8 cellular contexts compared by ENCODE assay signal in the genomic region with DNA sequence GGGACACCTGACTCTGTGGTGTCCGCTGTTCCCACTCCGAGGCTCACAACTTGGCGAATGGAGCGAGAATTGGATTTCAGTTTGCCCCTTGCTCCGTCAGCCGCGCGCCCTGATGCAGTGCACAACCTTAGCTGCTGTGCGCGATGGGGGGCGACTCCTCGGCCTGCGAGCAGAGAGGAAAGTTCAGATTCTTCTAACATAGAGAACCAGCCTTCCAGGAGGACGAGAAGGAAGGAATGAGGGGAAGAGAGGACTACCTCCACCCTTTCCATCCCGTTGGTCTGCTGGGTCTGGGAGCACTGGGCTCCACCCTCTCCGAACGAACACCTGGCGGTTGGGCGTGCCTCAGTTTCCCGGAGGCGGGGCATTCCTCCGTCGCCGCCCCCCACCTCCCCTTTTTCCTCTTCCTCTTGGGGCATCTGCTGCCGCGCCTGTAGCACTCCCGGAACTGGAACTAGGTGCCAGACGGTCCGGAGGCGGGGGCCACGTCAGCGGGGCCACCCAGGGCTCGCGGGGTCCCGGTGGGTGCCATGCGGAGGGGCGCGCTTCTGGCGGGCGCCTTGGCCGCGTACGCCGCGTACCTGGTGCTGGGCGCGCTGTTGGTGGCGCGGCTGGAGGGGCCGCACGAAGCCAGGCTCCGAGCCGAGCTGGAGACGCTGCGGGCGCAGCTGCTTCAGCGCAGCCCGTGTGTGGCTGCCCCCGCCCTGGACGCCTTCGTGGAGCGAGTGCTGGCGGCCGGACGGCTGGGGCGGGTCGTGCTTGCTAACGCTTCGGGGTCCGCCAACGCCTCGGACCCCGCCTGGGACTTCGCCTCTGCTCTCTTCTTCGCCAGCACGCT. TPM values are rescaled to one million over a fixed set of nuclear protein-coding genes. Genes with fewer than 3 reads are reported as not detected.
DNase-seq lines count a peak whose midpoint lies in the region; ATAC-seq and TF ChIP-seq lines count a peak whose summit lies in the region.

A gene (plus strand): TSS at position 425 of the 838 bp plus-strand sequence. CDS start 106 bp downstream, at position 531.

- no peaks in the 10 kb centered on the region for H3K9me2 ChIP-seq in neural cell (ENCODE audit: insufficient read depth, low read length)

- H3K4me3 ChIP-seq in fibroblast of the aortic adventitia (ENCODE audit: low read depth, low read length): peak within 1 kb of the TSS; percentile 75
- peak within 1 kb of the TSS; percentile 65 for H3K4me3 ChIP-seq in neural cell (ENCODE audit: low read length)
- H3K4me3 ChIP-seq in thoracic aorta: peak within 1 kb of the TSS; percentile 95

- H3K79me2 ChIP-seq in neural cell (replicated peaks; ENCODE audit: insufficient read depth, low read length): no peaks in the 10 kb centered on the region

- H3K4me2 ChIP-seq in neural cell (ENCODE audit: low read length): no peak within 1 kb of the TSS

- H4K20me1 ChIP-seq in neural cell (ENCODE audit: insufficient read depth): no peaks in the 10 kb centered on the region

- H3K9me3 ChIP-seq in neural cell (ENCODE audit: low read length) (no peaks in the 10 kb centered on the region), thoracic aorta (no peaks in the 10 kb centered on the region)

- H3K4me1 ChIP-seq in thoracic aorta (ENCODE audit: control insufficient read depth in 1 of 2, low read depth in 2 of 2): peaks cover 29 to 56% of the 10 kb centered on the region in 2 donors

- no peak for TF ChIP-seq CTCF in fibroblast of the aortic adventitia (IDR thresholded peaks at IDR 0.05; ENCODE audit: insufficient read depth, low read length)
- TF ChIP-seq CTCF in neural cell (IDR thresholded peaks at IDR 0.05; ENCODE audit: poor library complexity, severe bottlenecking): no peak
- TF ChIP-seq CTCF in thoracic aorta (IDR thresholded peaks at IDR 0.05): no peak

- no peaks in the 10 kb centered on the region for H3F3A ChIP-seq in neural cell (ENCODE audit: insufficient read depth, low read length, poor library complexity, severe bottlenecking)

- peak; percentile 58 for DNase-seq in CMK (ENCODE audit: low read depth)
- peak; percentile 64 for DNase-seq in NCI-H2171 (lab: John Stamatoyannopoulos, UW)
- peak; percentile 63 to 69 for DNase-seq in activated T-cell treated with anti-CD3 and anti-CD28 coated beads, Interleukin-2, amount 50 U/mL, for 48 hours
- DNase-seq in fibroblast of the aortic adventitia (ENCODE audit: low read depth): peak; percentile 34
- DNase-seq in thoracic aorta (ENCODE audit: low spot score): no peak

- peak within 1 kb of the TSS; percentile 41 for H3K9ac ChIP-seq in neural cell (ENCODE audit: low read length)

- no peak for TF ChIP-seq EP300 in neural cell (conservative IDR thresholded peaks at IDR 0.05; ENCODE audit: poor library complexity, severe bottlenecking)

- H3K36me3 ChIP-seq in neural cell (ENCODE audit: insufficient read depth, low read length) (no peaks in the 10 kb centered on the region), thoracic aorta (no peaks in the 10 kb centered on the region)

- no peak within 1 kb of the TSS for H2AFZ ChIP-seq in neural cell (ENCODE audit: low read depth, low read length)

- no peak for TF ChIP-seq RAD21 in neural cell (conservative IDR thresholded peaks at IDR 0.05)

- H3K27me3 ChIP-seq in neural cell (ENCODE audit: insufficient read depth, low read depth, low read length): peaks cover 34% of the 10 kb centered on the region
- no peaks in the 10 kb centered on the region for H3K27me3 ChIP-seq in thoracic aorta (replicated peaks; ENCODE audit: insufficient read depth)

- H3K27ac ChIP-seq in neural cell (ENCODE audit: low read length) (no peak within 1 kb of the TSS), thoracic aorta (peak within 1 kb of the TSS; percentile 84 to 95)

- no peak for ATAC-seq in thoracic aorta (ENCODE audit: insufficient number of reproducible peaks, low FRiP score, low read depth)
- ATAC-seq in HG03571 (IDR thresholded peaks at IDR 0.05; ENCODE audit: unreplicated experiment): no peak
- no peak for ATAC-seq in HG02885 (IDR thresholded peaks at IDR 0.05; ENCODE audit: poor library complexity, unreplicated experiment)

TF ChIP-seq in neural cell, 6 proteins besides CTCF, POLR2A, EP300 and RAD21:
- TF ChIP-seq SMC3 (conservative IDR thresholded peaks at IDR 0.05; ENCODE audit: poor library complexity): peak; percentile 25
- TF ChIP-seq, protein P1, sequence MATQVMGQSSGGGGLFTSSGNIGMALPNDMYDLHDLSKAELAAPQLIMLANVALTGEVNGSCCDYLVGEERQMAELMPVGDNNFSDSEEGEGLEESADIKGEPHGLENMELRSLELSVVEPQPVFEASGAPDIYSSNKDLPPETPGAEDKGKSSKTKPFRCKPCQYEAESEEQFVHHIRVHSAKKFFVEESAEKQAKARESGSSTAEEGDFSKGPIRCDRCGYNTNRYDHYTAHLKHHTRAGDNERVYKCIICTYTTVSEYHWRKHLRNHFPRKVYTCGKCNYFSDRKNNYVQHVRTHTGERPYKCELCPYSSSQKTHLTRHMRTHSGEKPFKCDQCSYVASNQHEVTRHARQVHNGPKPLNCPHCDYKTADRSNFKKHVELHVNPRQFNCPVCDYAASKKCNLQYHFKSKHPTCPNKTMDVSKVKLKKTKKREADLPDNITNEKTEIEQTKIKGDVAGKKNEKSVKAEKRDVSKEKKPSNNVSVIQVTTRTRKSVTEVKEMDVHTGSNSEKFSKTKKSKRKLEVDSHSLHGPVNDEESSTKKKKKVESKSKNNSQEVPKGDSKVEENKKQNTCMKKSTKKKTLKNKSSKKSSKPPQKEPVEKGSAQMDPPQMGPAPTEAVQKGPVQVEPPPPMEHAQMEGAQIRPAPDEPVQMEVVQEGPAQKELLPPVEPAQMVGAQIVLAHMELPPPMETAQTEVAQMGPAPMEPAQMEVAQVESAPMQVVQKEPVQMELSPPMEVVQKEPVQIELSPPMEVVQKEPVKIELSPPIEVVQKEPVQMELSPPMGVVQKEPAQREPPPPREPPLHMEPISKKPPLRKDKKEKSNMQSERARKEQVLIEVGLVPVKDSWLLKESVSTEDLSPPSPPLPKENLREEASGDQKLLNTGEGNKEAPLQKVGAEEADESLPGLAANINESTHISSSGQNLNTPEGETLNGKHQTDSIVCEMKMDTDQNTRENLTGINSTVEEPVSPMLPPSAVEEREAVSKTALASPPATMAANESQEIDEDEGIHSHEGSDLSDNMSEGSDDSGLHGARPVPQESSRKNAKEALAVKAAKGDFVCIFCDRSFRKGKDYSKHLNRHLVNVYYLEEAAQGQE (IDR thresholded peaks at IDR 0.05; ENCODE audit: borderline replicate concordance): no peak

RNA-seq across cellular contexts. Expression of the gene that starts here (rescaled TPM):
- total RNA-seq in fibroblast of the aortic adventitia (ENCODE audit: low replicate concordance) (3.6 and 3.7 TPM in 2 replicates), thoracic aorta (10 to 100 TPM; 16.1 to 34.3 TPM)
- not detected in 2 replicates for polyA plus RNA-seq in neural cell
- not detected in 2 replicates for polyA minus RNA-seq in neural cell
